Comparison of ENCODE assay signal across 8 cellular contexts in genomic region chr9:4741365-4742031, GRCh38. TPM values are rescaled to one million over a fixed set of nuclear protein-coding genes. Genes with fewer than 3 reads are reported as not detected.
A peak's percentile ranks its signal among the peaks of the same experiment; 100 is the strongest.
DNase-seq lines count a peak whose midpoint lies in the region; ATAC-seq and TF ChIP-seq lines count a peak whose summit lies in the region.

No MANE protein-coding gene starts in this region.

- TF ChIP-seq CTCF in WI38 (IDR thresholded peaks at IDR 0.05; ENCODE audit: low read depth, low read length) (no peak), uterus (IDR thresholded peaks at IDR 0.05) (no peak)

- H3K4me1 ChIP-seq in mucosa of stomach (ENCODE audit: control insufficient read depth, insufficient read depth, low read length): peaks cover 12% of the 10 kb centered on the region
- H3K4me1 ChIP-seq in uterus: peaks cover 0 to 12% of the 10 kb centered on the region in 2 donors

- peak overlapping the region; percentile 96 for H3K9ac ChIP-seq in mucosa of stomach (ENCODE audit: low read length)

- H3K36me3 ChIP-seq in mucosa of stomach (ENCODE audit: control insufficient read depth, insufficient read depth, low read length) (no peaks in the 10 kb centered on the region), uterus (no peaks in the 10 kb centered on the region)

- peak overlapping the region; percentile 86 for H3K4me3 ChIP-seq in WI38 (ENCODE audit: low read depth, low read length)
- peak overlapping the region; percentile 92 for H3K4me3 ChIP-seq in mucosa of stomach (ENCODE audit: low read length)
- H3K4me3 ChIP-seq in uterus: peak overlapping the region; percentile 64 to 75

- DNase-seq in NCI-H345 (lab: John Stamatoyannopoulos, UW): peak; percentile 40
- DNase-seq in NCI-H345 treated with DMSO at 0.1 percent for 48 hours (lab: John Stamatoyannopoulos, UW; ENCODE audit: unreplicated experiment): no peak
- DNase-seq in uterus: peak in 1 of 2 donors; percentile 41

- peak overlapping the region; percentile 92 to 96 for H3K27ac ChIP-seq in uterus

- TF ChIP-seq POLR2A in uterus (IDR thresholded peaks at IDR 0.05): no peak

- H3K27me3 ChIP-seq in mucosa of stomach (ENCODE audit: control insufficient read depth, insufficient read depth, low read length): no peaks in the 10 kb centered on the region
- no peaks in the 10 kb centered on the region for H3K27me3 ChIP-seq in uterus

- no peaks in the 10 kb centered on the region for H3K9me3 ChIP-seq in mucosa of stomach (ENCODE audit: control insufficient read depth, low read length)
- no peaks in the 10 kb centered on the region for H3K9me3 ChIP-seq in uterus

- ATAC-seq in HG03521 (IDR thresholded peaks at IDR 0.05; ENCODE audit: unreplicated experiment) (peak; percentile 1), esophagus mucosa (peak; percentile 33), HG02678 (IDR thresholded peaks at IDR 0.05; ENCODE audit: unreplicated experiment) (no peak)

- intact Hi-C loops in uterus (cut with DNase I; ENCODE audit: low total_unique reads): loop anchor here (10.0 kb wide), 1 partner anchor 67 kb away; the partner anchor contains the start of gene CDC37L1

RNA-seq across cellular contexts. Expression of gene AK3, which starts 0.5 kb away (rescaled TPM):
- total RNA-seq in esophagus mucosa (65.6 TPM), uterus (100 to 1,000 TPM in 1 of 4 donors, 10 to 100 TPM in 3; 57.9 to 129 (median 78.4) TPM)

RNA-seq across cellular contexts. Expression of gene RCL1, which starts 51.2 kb away (rescaled TPM):
- total RNA-seq in esophagus mucosa (13.9 TPM), uterus (10 to 100 TPM; 21.3 to 49.7 (median 37.7) TPM)
